ENCODE assay signal across 1 cellular context in the genomic region with DNA sequence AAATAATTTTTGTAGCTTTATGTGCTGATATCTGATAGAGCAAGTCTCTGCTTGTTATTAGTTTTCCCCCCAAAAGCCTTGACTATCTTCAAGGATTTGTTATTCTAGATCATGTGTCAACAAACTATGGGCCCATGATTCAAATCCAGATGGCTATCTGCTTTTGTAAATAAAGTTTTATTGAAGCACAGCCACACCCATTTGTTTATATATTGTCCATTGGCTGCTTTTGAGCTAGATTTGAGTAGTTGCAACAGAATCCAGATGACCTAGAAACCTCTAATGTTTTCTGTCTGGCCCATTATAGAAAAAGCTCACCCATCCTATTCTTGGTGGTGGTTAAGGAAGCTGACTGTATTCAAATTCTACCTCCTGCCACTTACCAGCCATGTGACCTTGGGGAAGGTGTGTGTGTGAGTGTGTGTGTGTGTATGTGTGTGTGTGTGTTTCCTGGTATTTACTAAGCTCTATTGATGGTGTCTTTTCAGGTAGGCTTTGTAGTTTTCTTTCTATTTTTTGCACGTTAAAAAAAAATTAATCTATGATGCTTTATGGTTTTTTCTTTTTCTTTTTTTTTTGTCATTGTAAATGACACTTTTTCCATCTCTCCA.
TF ChIP-seq lines count a peak whose summit lies in the region.

No MANE protein-coding gene starts in this region.

TF ChIP-seq in HepG2, 621 proteins besides CTCF, POLR2A, EP300 and RAD21 (continued from another document):
- TF ChIP-seq, protein P1, sequence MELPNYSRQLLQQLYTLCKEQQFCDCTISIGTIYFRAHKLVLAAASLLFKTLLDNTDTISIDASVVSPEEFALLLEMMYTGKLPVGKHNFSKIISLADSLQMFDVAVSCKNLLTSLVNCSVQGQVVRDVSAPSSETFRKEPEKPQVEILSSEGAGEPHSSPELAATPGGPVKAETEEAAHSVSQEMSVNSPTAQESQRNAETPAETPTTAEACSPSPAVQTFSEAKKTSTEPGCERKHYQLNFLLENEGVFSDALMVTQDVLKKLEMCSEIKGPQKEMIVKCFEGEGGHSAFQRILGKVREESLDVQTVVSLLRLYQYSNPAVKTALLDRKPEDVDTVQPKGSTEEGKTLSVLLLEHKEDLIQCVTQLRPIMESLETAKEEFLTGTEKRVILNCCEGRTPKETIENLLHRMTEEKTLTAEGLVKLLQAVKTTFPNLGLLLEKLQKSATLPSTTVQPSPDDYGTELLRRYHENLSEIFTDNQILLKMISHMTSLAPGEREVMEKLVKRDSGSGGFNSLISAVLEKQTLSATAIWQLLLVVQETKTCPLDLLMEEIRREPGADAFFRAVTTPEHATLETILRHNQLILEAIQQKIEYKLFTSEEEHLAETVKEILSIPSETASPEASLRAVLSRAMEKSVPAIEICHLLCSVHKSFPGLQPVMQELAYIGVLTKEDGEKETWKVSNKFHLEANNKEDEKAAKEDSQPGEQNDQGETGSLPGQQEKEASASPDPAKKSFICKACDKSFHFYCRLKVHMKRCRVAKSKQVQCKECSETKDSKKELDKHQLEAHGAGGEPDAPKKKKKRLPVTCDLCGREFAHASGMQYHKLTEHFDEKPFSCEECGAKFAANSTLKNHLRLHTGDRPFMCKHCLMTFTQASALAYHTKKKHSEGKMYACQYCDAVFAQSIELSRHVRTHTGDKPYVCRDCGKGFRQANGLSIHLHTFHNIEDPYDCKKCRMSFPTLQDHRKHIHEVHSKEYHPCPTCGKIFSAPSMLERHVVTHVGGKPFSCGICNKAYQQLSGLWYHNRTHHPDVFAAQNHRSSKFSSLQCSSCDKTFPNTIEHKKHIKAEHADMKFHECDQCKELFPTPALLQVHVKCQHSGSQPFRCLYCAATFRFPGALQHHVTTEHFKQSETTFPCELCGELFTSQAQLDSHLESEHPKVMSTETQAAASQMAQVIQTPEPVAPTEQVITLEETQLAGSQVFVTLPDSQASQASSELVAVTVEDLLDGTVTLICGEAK (IDR thresholded peaks at IDR 0.05), result peak; percentile 93
- TF ChIP-seq, protein P1 (CRISPR knock-in tag; IDR thresholded peaks at IDR 0.05), result peak; percentile 98
- TF ChIP-seq FOXP1 (IDR thresholded peaks at IDR 0.05), result no peak
- peak; percentile 36; the same call in 1 of the 2 replicates for TF ChIP-seq FOXP1 (CRISPR knock-in tag; IDR thresholded peaks at IDR 0.05)
- peak; percentile 34 for TF ChIP-seq SKI (IDR thresholded peaks at IDR 0.05; ENCODE audit: partially characterized antibody)
- TF ChIP-seq, protein P2, sequence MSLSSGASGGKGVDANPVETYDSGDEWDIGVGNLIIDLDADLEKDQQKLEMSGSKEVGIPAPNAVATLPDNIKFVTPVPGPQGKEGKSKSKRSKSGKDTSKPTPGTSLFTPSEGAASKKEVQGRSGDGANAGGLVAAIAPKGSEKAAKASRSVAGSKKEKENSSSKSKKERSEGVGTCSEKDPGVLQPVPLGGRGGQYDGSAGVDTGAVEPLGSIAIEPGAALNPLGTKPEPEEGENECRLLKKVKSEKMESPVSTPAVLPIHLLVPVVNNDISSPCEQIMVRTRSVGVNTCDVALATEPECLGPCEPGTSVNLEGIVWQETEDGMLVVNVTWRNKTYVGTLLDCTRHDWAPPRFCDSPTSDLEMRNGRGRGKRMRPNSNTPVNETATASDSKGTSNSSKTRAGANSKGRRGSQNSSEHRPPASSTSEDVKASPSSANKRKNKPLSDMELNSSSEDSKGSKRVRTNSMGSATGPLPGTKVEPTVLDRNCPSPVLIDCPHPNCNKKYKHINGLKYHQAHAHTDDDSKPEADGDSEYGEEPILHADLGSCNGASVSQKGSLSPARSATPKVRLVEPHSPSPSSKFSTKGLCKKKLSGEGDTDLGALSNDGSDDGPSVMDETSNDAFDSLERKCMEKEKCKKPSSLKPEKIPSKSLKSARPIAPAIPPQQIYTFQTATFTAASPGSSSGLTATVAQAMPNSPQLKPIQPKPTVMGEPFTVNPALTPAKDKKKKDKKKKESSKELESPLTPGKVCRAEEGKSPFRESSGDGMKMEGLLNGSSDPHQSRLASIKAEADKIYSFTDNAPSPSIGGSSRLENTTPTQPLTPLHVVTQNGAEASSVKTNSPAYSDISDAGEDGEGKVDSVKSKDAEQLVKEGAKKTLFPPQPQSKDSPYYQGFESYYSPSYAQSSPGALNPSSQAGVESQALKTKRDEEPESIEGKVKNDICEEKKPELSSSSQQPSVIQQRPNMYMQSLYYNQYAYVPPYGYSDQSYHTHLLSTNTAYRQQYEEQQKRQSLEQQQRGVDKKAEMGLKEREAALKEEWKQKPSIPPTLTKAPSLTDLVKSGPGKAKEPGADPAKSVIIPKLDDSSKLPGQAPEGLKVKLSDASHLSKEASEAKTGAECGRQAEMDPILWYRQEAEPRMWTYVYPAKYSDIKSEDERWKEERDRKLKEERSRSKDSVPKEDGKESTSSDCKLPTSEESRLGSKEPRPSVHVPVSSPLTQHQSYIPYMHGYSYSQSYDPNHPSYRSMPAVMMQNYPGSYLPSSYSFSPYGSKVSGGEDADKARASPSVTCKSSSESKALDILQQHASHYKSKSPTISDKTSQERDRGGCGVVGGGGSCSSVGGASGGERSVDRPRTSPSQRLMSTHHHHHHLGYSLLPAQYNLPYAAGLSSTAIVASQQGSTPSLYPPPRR (CRISPR knock-in tag; IDR thresholded peaks at IDR 0.05; ENCODE audit: borderline replicate concordance), result peak; percentile 25; the same call in 1 of the 2 replicates
- no peak for TF ChIP-seq ARID2 (CRISPR knock-in tag; IDR thresholded peaks at IDR 0.05; ENCODE audit: borderline replicate concordance)
- TF ChIP-seq SOX5 (CRISPR knock-in tag; IDR thresholded peaks at IDR 0.05; ENCODE audit: borderline replicate concordance), result peak; percentile 34; the same call in 1 of the 2 replicates
- peak; percentile 53 for TF ChIP-seq NR2F6 (IDR thresholded peaks at IDR 0.05)
- TF ChIP-seq NR2F6 (CRISPR knock-in tag; IDR thresholded peaks at IDR 0.05), result no peak
